ENCODE assay signal across 9 cellular contexts in genomic region chr1:53172751-53173498, GRCh38. TPM values are rescaled to one million over a fixed set of nuclear protein-coding genes. Genes with fewer than 3 reads are reported as not detected.
DNase-seq lines count a peak whose midpoint lies in the region; ATAC-seq and TF ChIP-seq lines count a peak whose summit lies in the region.
"Had no signal": no experiment of that assay in that cellular context is flagged by ENCODE, and none has a peak within 500 bp of the region (broad histone marks: within the 10 kb centered on the region; RNA-seq: fewer than 3 reads in every experiment).

No MANE protein-coding gene starts in this region.

- no TSS peak for BruUV-seq in A673 (replicated peaks; lab: Mats Ljungman, UMichigan)

- no peaks in the 10 kb centered on the region for H4K20me1 ChIP-seq in fibroblast of lung (ENCODE audit: control insufficient read depth, extremely low read depth, insufficient read depth, low read length)

- H3K9me3 ChIP-seq in A673 (ENCODE audit: low read depth, low read length, poor library complexity, severe bottlenecking) (no peaks in the 10 kb centered on the region), fibroblast of lung (ENCODE audit: control insufficient read depth, insufficient read depth, low read depth, low read length) (no peaks in the 10 kb centered on the region), vagina (no peaks in the 10 kb centered on the region), adrenal gland (replicated peaks in 1 of 3) (no peaks in the 10 kb centered on the region)

- DNase-seq in A673 (ENCODE audit: low spot score) (no peak), GM19238 (ENCODE audit: insufficient read length, low spot score) (peak; percentile 44), NCI-H82 (lab: John Stamatoyannopoulos, UW) (peak; percentile 88), fibroblast of lung (ENCODE audit: low read depth in 2 of 2) (peak in 1 of 2 donors; percentile 70), vagina (ENCODE audit: extremely low spot score in 2 of 2) (no peak), adrenal gland (no peak)
- DNase-seq in stimulated activated CD4-positive, alpha-beta T cell treated with anti-CD3 and anti-CD28 coated beads, Interleukin-15, amount 100 ng/mL, for 24 hours: no peak
- DNase-seq: naive thymus-derived CD8-positive, alpha-beta T cell had no signal

- TF ChIP-seq POLR2A in vagina (IDR thresholded peaks at IDR 0.05): no peak
- TF ChIP-seq POLR2A in adrenal gland (IDR thresholded peaks at IDR 0.05): no peak

- TF ChIP-seq CTCF in A673 (conservative IDR thresholded peaks at IDR 0.05; ENCODE audit: low read depth, low read length): 0 out of 2 replicates have a peak, but pooled peaks have one; percentile 11
- peak; percentile 32 to 41 for TF ChIP-seq CTCF in fibroblast of lung (conservative IDR thresholded peaks at IDR 0.05 in 1 of 2, IDR thresholded peaks at IDR 0.05 in 1 of 2; ENCODE audit: low read depth in 1 of 2, low read length in 2 of 2)
- TF ChIP-seq CTCF in vagina (IDR thresholded peaks at IDR 0.05): no peak
- TF ChIP-seq CTCF in adrenal gland (IDR thresholded peaks at IDR 0.05): no peak

- 27 to 37% (median 33%) methylated on average over 7 of the region's 7 CpGs for WGBS in adrenal gland, 4 donors

- no peaks in the 10 kb centered on the region for H3K36me3 ChIP-seq in A673 (ENCODE audit: insufficient read depth, low read length, poor library complexity, severe bottlenecking)
- H3K36me3 ChIP-seq in fibroblast of lung (ENCODE audit: control insufficient read depth, insufficient read depth, low read length): no peaks in the 10 kb centered on the region
- no peaks in the 10 kb centered on the region for H3K36me3 ChIP-seq in vagina
- H3K36me3 ChIP-seq in adrenal gland (replicated peaks in 1 of 2): no peaks in the 10 kb centered on the region

- no peak overlapping the region for H3K9ac ChIP-seq in fibroblast of lung (ENCODE audit: insufficient read depth, low read length)

- CTCF ChIA-PET in A673 (lab: Charles Lee): no interaction called here

- H3K4me2 ChIP-seq in fibroblast of lung (ENCODE audit: extremely low read depth, insufficient read depth, low read length): no peak overlapping the region

- H2AFZ ChIP-seq in fibroblast of lung (ENCODE audit: low read length): peak overlapping the region; percentile 68

- H3K4me1 ChIP-seq in A673 (ENCODE audit: insufficient read depth, low read length, poor library complexity, severe bottlenecking) (no peaks in the 10 kb centered on the region), fibroblast of lung (ENCODE audit: control insufficient read depth, extremely low read depth, insufficient read depth, low read length) (peaks cover 15% of the 10 kb centered on the region), vagina (peaks cover 11% of the 10 kb centered on the region), adrenal gland (replicated peaks in 1 of 2) (no peaks in the 10 kb centered on the region)

- POLR2A ChIA-PET in A673 (lab: Charles Lee; ENCODE audit: low non-redundant PET): interaction anchor here (0.5 kb wide), 1 partner anchor 39 kb away, joined by 4 read pairs; no protein-coding TSS in a partner anchor

- H3K27me3 ChIP-seq in A673 (replicated peaks; ENCODE audit: insufficient read depth, low read depth, low read length, poor library complexity) (no peaks in the 10 kb centered on the region), fibroblast of lung (ENCODE audit: control insufficient read depth, insufficient read depth, low read length) (no peaks in the 10 kb centered on the region), vagina (no peaks in the 10 kb centered on the region), adrenal gland (no peaks in the 10 kb centered on the region)

- H3K4me3 ChIP-seq in A673 (ENCODE audit: low read depth, low read length, poor library complexity, severe bottlenecking) (no peak overlapping the region), fibroblast of lung (replicated peaks in 1 of 4; ENCODE audit: control extremely low read depth in 1 of 4, insufficient read depth in 1 of 4, low read depth in 3 of 4, low read length in 4 of 4) (no peak overlapping the region), vagina (no peak overlapping the region), adrenal gland (no peak overlapping the region)

- no peak overlapping the region for H3K27ac ChIP-seq in A673 (ENCODE audit: low read depth, low read length, poor library complexity, severe bottlenecking)
- H3K27ac ChIP-seq in fibroblast of lung (ENCODE audit: insufficient read depth, low read length): no peak overlapping the region
- H3K27ac ChIP-seq in vagina: peak overlapping the region; percentile 56
- no peak overlapping the region for H3K27ac ChIP-seq in adrenal gland

- ATAC-seq in GM21737 (IDR thresholded peaks at IDR 0.05; ENCODE audit: unreplicated experiment): no peak

- H3K79me2 ChIP-seq in fibroblast of lung (ENCODE audit: control insufficient read depth, insufficient read depth, low read length): no peaks in the 10 kb centered on the region

- intact Hi-C loops in A673 (cut with micrococcal nuclease; ENCODE audit: unreplicated experiment): no loop called here
- intact Hi-C loops in vagina (cut with DNase I): no loop called here
- intact Hi-C loops in adrenal gland (cut with DNase I): loop anchor here in 1 of 2 donors (10.0 kb wide), 1 partner anchor 248 kb away; the partner anchor contains the start of genes ECHDC2 and SCP2

RNA-seq across cellular contexts. Expression of gene CPT2, which starts 23.7 kb away (rescaled TPM):
- 17.0 and 18.7 TPM in 2 replicates for total RNA-seq in A673 (2021)
- 13.4 and 18.3 TPM in 2 replicates for total RNA-seq in fibroblast of lung
- polyA plus RNA-seq in fibroblast of lung: 17.2 and 17.3 TPM in 2 replicates
- polyA plus RNA-seq in fibroblast of lung (2012): 11.4 TPM in 2 replicates
- polyA minus RNA-seq in fibroblast of lung (ENCODE audit: low replicate concordance): 12.4 and 14.3 TPM in 2 replicates
- 16.7 TPM for total RNA-seq in vagina
- total RNA-seq in adrenal gland: 10 to 100 TPM; 35.6 to 61.3 (median 43.1) TPM
- polyA plus RNA-seq in adrenal gland: 10 to 100 TPM in 2 of 3 donors, 1 to 10 TPM in 1; 7.8 to 79.5 (median 10.3) TPM

RNA-seq across cellular contexts. Expression of gene SLC1A7, which starts 30.5 kb away (rescaled TPM):
- total RNA-seq in A673 (2021): not detected in 2 replicates
- total RNA-seq in fibroblast of lung: 0.26 and 0.33 TPM in 2 replicates
- 0.09 and 0.15 TPM in 2 replicates for polyA plus RNA-seq in fibroblast of lung
- polyA plus RNA-seq in fibroblast of lung (2012): 0.58 and 1.0 TPM in 2 replicates
- 1.9 TPM in 1 of 2 replicates, not detected in the other for polyA minus RNA-seq in fibroblast of lung (ENCODE audit: low replicate concordance)
- total RNA-seq in vagina: not detected
- total RNA-seq in adrenal gland: 1 to 10 TPM in 1 of 8 donors, under 1 TPM in 1, not detected in 6; 0.17 to 1.6 TPM
- under 1 TPM; 0.05 to 0.30 (median 0.16) TPM for polyA plus RNA-seq in adrenal gland
- total RNA-seq: naive thymus-derived CD8-positive, alpha-beta T cell had no signal
- polyA plus RNA-seq: naive thymus-derived CD8-positive, alpha-beta T cell had no signal

RNA-seq across cellular contexts. Expression of gene CZIB, which starts 47.5 kb away (rescaled TPM):
- 53.8 and 56.7 TPM in 2 replicates for total RNA-seq in A673 (2021)
- total RNA-seq in fibroblast of lung: 56.5 and 60.6 TPM in 2 replicates
- polyA plus RNA-seq in fibroblast of lung: 73.1 and 99.4 TPM in 2 replicates
- polyA plus RNA-seq in fibroblast of lung (2012): 65.2 and 79.0 TPM in 2 replicates
- 19.0 and 20.2 TPM in 2 replicates for polyA minus RNA-seq in fibroblast of lung (ENCODE audit: low replicate concordance)
- 50.6 TPM for total RNA-seq in vagina
- total RNA-seq in adrenal gland: 10 to 100 TPM; 21.2 to 67.4 (median 54.9) TPM
- polyA plus RNA-seq in adrenal gland: 100 to 1,000 TPM in 2 of 3 donors, 10 to 100 TPM in 1; 60.2 to 108 (median 103) TPM

Comparison
In these comparisons a context has a peak if more than half of its experiments do, and no peak if none do; other contexts are left out.
1. DNase-seq: peak in GM19238 (single experiment) and NCI-H82 (single experiment); none in A673 (single experiment), vagina (0 of 2), stimulated activated CD4-positive, alpha-beta T cell treated with anti-CD3 and anti-CD28 coated beads, Interleukin-15, amount 100 ng/mL, for 24 hours (single experiment) and adrenal gland (0 of 7).
2. CTCF ChIP-seq: peak in A673 (single experiment) and fibroblast of lung (2 of 2); none in vagina (0 of 3) and adrenal gland (0 of 6).